1 cellular context compared by ENCODE assay signal in genomic region chr2:196144513-196145126, GRCh38.
TF ChIP-seq lines count a peak whose summit lies in the region.

No MANE protein-coding gene starts in this region.

TF ChIP-seq in GM12878, 131 proteins besides CTCF, POLR2A, EP300 and RAD21:
- no peak for TF ChIP-seq TARDBP (IDR thresholded peaks at IDR 0.05; ENCODE audit: borderline replicate concordance)
- TF ChIP-seq, protein P1, sequence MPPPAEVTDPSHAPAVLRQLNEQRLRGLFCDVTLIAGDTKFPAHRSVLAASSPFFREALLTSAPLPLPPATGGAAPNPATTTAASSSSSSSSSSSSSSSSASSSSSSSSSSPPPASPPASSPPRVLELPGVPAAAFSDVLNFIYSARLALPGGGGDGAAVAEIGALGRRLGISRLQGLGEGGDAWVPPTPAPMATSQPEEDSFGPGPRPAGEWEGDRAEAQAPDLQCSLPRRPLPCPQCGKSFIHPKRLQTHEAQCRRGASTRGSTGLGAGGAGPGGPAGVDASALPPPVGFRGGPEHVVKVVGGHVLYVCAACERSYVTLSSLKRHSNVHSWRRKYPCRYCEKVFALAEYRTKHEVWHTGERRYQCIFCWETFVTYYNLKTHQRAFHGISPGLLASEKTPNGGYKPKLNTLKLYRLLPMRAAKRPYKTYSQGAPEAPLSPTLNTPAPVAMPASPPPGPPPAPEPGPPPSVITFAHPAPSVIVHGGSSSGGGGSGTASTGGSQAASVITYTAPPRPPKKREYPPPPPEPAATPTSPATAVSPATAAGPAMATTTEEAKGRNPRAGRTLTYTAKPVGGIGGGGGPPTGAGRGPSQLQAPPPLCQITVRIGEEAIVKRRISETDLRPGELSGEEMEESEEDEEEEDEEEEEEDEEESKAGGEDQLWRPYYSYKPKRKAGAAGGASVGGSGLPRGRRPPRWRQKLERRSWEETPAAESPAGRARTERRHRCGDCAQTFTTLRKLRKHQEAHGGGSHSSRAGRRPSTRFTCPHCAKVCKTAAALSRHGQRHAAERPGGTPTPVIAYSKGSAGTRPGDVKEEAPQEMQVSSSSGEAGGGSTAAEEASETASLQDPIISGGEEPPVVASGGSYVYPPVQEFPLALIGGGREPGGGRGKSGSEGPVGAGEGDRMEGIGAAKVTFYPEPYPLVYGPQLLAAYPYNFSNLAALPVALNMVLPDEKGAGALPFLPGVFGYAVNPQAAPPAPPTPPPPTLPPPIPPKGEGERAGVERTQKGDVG (CRISPR knock-in tag; IDR thresholded peaks at IDR 0.05) = no peak
- TF ChIP-seq POLR2AphosphoS2 (IDR thresholded peaks at IDR 0.05; ENCODE audit: low read depth, low read length) = 0 out of 2 replicates have a peak, but pooled peaks have one; percentile 51
- TF ChIP-seq SRF (IDR thresholded peaks at IDR 0.05; ENCODE audit: low read depth in 2 of 2, low read length in 2 of 2) = no peak
- TF ChIP-seq ASH2L (IDR thresholded peaks at IDR 0.05; ENCODE audit: borderline replicate concordance, low read depth) = no peak
- TF ChIP-seq NFYA (IDR thresholded peaks at IDR 0.05; ENCODE audit: borderline replicate concordance, low read depth, low read length) = no peak
- TF ChIP-seq POLR2AphosphoS5 (IDR thresholded peaks at IDR 0.05; ENCODE audit: low read length) = peak; percentile 27; the same call in 1 of the 2 replicates
